Comparison of ENCODE assay signal across 14 cellular contexts in the genomic region with DNA sequence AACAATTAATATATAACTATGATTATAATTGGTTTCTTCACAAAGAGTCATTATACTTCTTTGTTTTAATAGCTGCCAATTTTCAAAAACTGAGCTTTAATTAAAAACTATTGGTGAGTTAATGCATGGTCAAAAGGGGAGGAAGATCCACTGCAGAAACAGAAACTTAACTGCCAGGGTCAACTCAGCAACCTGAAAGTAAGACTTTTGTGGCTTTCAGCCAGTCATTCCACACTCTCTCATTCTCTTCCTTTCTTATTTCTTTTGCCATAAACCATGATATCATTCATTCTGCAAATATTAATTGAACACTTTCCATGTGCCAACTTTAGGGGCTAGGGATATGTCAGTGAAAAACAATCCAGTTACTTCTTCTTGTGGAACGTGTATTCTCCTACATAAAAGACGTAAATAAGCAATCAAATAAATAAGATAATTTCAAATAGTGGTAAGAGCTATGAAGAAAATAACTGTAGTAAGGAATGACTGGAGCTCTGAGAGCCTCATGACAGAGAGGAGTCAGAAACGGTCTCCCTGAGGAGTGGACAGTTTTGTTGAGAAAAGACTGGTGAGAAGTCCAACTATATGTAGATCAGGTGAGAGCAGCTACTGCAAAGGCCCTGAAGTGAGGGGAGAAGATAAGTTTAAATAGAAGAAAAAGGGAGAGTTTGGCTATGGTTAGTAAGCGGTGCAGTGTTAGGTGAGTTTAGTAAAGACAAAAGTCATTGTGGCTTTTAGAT.
DNase-seq lines count a peak whose midpoint lies in the region; ATAC-seq lines count a peak whose summit lies in the region.
"Had no signal": no experiment of that assay in that cellular context is flagged by ENCODE, and none has a peak within 500 bp of the region (broad histone marks: within the 10 kb centered on the region; RNA-seq: fewer than 3 reads in every experiment).

No MANE protein-coding gene starts in this region.

- ATAC-seq in GM18519 (IDR thresholded peaks at IDR 0.05; ENCODE audit: low FRiP score, unreplicated experiment), result peak; percentile 80
- ATAC-seq in GM21367 (IDR thresholded peaks at IDR 0.05; ENCODE audit: unreplicated experiment), result peak; percentile 94
- ATAC-seq in HG02938 (IDR thresholded peaks at IDR 0.05; ENCODE audit: unreplicated experiment), result peak; percentile 95
- peak; percentile 98 for ATAC-seq in HG03460 (IDR thresholded peaks at IDR 0.05; ENCODE audit: unreplicated experiment)
- ATAC-seq: psoas muscle had no signal

- no peak for DNase-seq in activated naive CD4-positive, alpha-beta T cell treated with Interleukin-2 at 50 U/mL for 16 hours
- DNase-seq in DMS114 treated with DMSO at 0.1 percent for 48 hours (lab: John Stamatoyannopoulos, UW; ENCODE audit: unreplicated experiment), result no peak
- DNase-seq in islet precursor cell, result no peak
- DNase-seq in midbrain (lab: John Stamatoyannopoulos, UW), result no peak
- DNase-seq: aorta, DMS79, NCI-H524, psoas muscle, SIG-M5, WERI-Rb-1 had no signal
